In the genomic region with DNA sequence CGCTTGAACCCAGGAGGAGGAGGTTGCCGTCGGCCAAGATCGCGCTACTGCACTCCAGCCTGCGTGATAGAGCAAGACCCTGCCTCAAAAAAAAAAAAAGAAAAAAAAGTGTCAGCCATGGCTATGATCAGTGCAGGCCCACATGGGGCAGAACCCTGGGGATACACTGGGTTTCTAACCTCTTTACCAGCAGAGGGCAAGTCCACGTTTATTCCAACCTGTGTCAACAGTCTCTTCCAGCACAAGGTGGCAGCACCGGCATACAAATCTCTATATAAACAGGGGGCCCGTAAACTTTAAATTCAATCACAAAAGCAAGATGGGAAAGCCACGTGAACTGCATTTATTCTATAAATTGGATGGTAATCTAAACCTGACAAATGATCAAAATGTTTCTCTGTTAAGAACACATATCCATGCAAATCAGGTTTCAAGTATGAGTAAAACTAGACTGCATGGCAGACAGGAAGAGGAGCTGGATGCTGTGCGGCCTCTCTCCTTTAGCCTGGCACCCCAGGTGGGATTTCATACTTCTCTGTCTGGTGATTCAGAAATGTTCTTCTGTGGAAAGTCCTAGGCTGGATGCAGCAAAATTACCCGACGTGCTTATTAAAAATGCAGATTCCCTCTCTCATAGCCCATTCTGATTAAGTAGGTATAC, we compare ENCODE assay signal across 8 cellular contexts.
DNase-seq lines count a peak whose midpoint lies in the region; ATAC-seq and FAIRE-seq lines count a peak whose summit lies in the region.

No MANE protein-coding gene starts in this region.

- no peak overlapping the region for H3K9ac ChIP-seq in BLaER1

- H3K4me1 ChIP-seq in BLaER1 = peaks cover 81% of the 10 kb centered on the region

- peak; percentile 53 for FAIRE-seq in endometrium (lab: Jason Lieb, UNC)

- no peaks in the 10 kb centered on the region for H4K20me1 ChIP-seq in BLaER1

- H3K27me3 Mint-ChIP-seq in stimulated activated memory B cell treated with anti-CD40 and anti-IgM and Interleukin-4, amounts not matched to agents 10 μg/mL and 1 μg/mL and 100 μg/mL, for 72 hours = no peaks in the 10 kb centered on the region

- no peaks in the 10 kb centered on the region for H3K27me3 ChIP-seq in BLaER1

- peaks cover 48% of the 10 kb centered on the region for H3K4me1 Mint-ChIP-seq in stimulated activated memory B cell treated with anti-CD40 and anti-IgM and Interleukin-4, amounts not matched to agents 10 μg/mL and 1 μg/mL and 100 μg/mL, for 72 hours

- H3K27ac ChIP-seq in BLaER1 = no peak overlapping the region

- H3K9me3 Mint-ChIP-seq in stimulated activated memory B cell treated with anti-CD40 and anti-IgM and Interleukin-4, amounts not matched to agents 10 μg/mL and 1 μg/mL and 100 μg/mL, for 72 hours = no peaks in the 10 kb centered on the region

- no peak overlapping the region for H3K4me3 ChIP-seq in BLaER1

- no peaks in the 10 kb centered on the region for H3K36me3 Mint-ChIP-seq in stimulated activated memory B cell treated with anti-CD40 and anti-IgM and Interleukin-4, amounts not matched to agents 10 μg/mL and 1 μg/mL and 100 μg/mL, for 72 hours

- no peak overlapping the region for H3K4me3 Mint-ChIP-seq in stimulated activated memory B cell treated with anti-CD40 and anti-IgM and Interleukin-4, amounts not matched to agents 10 μg/mL and 1 μg/mL and 100 μg/mL, for 72 hours

- H3K27ac Mint-ChIP-seq in stimulated activated memory B cell treated with anti-CD40 and anti-IgM and Interleukin-4, amounts not matched to agents 10 μg/mL and 1 μg/mL and 100 μg/mL, for 72 hours = peak overlapping the region; percentile 44

- H3K36me3 ChIP-seq in BLaER1 = no peaks in the 10 kb centered on the region

- no peaks in the 10 kb centered on the region for H3K9me3 ChIP-seq in BLaER1

- peak; percentile 86 for ATAC-seq in stimulated activated memory B cell treated with anti-CD40 and anti-IgM and Interleukin-4, amounts not matched to agents 10 μg/mL and 1 μg/mL and 100 μg/mL, for 72 hours

- peak; percentile 55 for DNase-seq in GM19240 (ENCODE audit: insufficient read length, low spot score)
- peak in 52 of 76 experiments; percentile 2 to 65 (median 31) for DNase-seq in HUDEP-2 (lab: John Stamatoyannopoulos, UW; ENCODE audit: unreplicated experiment in 76 of 76)
- peak; percentile 68 for DNase-seq in NOMO-1 treated with DMSO at 0.1 percent for 48 hours (lab: John Stamatoyannopoulos, UW; ENCODE audit: unreplicated experiment)
- DNase-seq in activated CD8-positive, alpha-beta memory T cell treated with anti-CD3 and anti-CD28 coated beads for 4 hours (ENCODE audit: low read depth in 2 of 2) = peak; percentile 6 to 11
- peak; percentile 63 for DNase-seq in middle frontal gyrus (ENCODE audit: extremely low spot score, low spot score)

- peak overlapping the region; percentile 27; the same call in 1 of the 2 replicates for H3K4me2 ChIP-seq in BLaER1

Comparison
In these comparisons a context has a peak if more than half of its experiments do, and no peak if none do; other contexts are left out.
1. DNase-seq: peak in every context shown above with its lines; median percentile 68 in NOMO-1 treated with DMSO at 0.1 percent for 48 hours; 63 in middle frontal gyrus; 55 in GM19240; 31 in HUDEP-2; 8 in activated CD8-positive, alpha-beta memory T cell treated with anti-CD3 and anti-CD28 coated beads for 4 hours.